28 cellular contexts compared by ENCODE assay signal in the genomic region with DNA sequence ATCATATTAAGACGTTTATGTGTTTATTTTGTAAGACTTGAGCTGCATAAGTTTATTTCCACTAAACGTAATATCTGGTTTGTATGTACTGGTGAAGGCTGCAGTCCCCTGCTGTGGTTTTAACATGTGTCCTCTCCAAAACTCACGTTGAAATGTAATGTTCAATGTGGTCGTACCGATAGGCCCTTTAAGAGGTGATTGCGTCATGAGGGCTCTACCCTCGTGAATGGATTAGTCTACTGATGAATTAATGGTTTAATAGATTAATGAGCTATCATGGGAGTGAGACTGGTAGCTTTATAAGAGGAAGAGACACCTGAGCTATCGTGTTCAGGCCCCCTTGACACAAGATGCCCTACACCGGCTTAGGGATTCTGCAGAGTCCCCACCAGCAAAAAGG.
"Had no signal": no experiment of that assay in that cellular context is flagged by ENCODE, and none has a peak within 500 bp of the region (broad histone marks: within the 10 kb centered on the region; RNA-seq: fewer than 3 reads in every experiment).

No MANE protein-coding gene starts in this region.

- H3K27me3 ChIP-seq: neural progenitor cell, ovary, spleen, suprapubic skin, testis, tibial artery, transverse colon, upper lobe of right lung, uterus had no signal

- H3K27ac ChIP-seq: neural progenitor cell, ovary, parathyroid adenoma, psoas muscle, spleen, suprapubic skin, testis, tibial artery, transverse colon, upper lobe of right lung, uterus had no signal

- H3K4me1 ChIP-seq: psoas muscle, spleen, testis, upper lobe of right lung, uterus had no signal

- H3K9ac ChIP-seq: neural progenitor cell, parathyroid adenoma had no signal

- H3K9me3 ChIP-seq: ovary, psoas muscle, suprapubic skin, testis, tibial artery, transverse colon, upper lobe of right lung, uterus had no signal

- ATAC-seq: natural killer cell; psoas muscle; right cardiac atrium; sciatic nerve; stimulated activated memory B cell treated with anti-CD40 and anti-IgM and Interleukin-4, amounts not matched to agents 10 μg/mL and 1 μg/mL and 100 μg/mL, for 72 hours; stimulated activated naive CD8-positive, alpha-beta T cell treated with anti-CD3 and anti-CD28 coated beads, Interleukin-15, amount 100 ng/mL, for 72 hours; stimulated activated naive CD8-positive, alpha-beta T cell treated with anti-CD3 and anti-CD28 coated beads, Interleukin-15, Interleukin-2, amounts not matched to agents 100 U/mL and 50 U/mL, for 24 hours; upper lobe of right lung had no signal

- H3K36me3 ChIP-seq: ovary, uterus had no signal

- H3K4me2 ChIP-seq: neural progenitor cell, smooth muscle cell had no signal

- DNase-seq: natural killer cell; occipital lobe; ovary; posterior cingulate gyrus; psoas muscle; right cardiac atrium; spleen; stimulated activated CD4-positive, alpha-beta T cell treated with anti-CD3 and anti-CD28 coated beads, Interleukin-12 subunit alpha, Interleukin-12 subunit beta, amount 100 ng/mL, for 4 hours; stimulated activated CD4-positive, alpha-beta T cell treated with anti-CD3 and anti-CD28 coated beads, Interleukin-1b, Interleukin-23, amount 100 ng/mL, for 48 hours; stimulated activated CD4-positive, alpha-beta T cell treated with anti-CD3 and anti-CD28 coated beads, Interleukin-4, amount 100 ng/mL, for 1 hour; stimulated activated CD4-positive, alpha-beta T cell treated with anti-CD3 and anti-CD28 coated beads, Interleukin-4, amount 100 ng/mL, for 4 hours; stimulated activated CD8-positive, alpha-beta memory T cell treated with anti-CD3 and anti-CD28 coated beads, Interleukin-4, amount 100 ng/mL, for 48 hours; stimulated activated naive CD4-positive, alpha-beta T cell; stimulated activated naive CD8-positive, alpha-beta T cell treated with anti-CD3 and anti-CD28 coated beads, Interleukin-15, amount 100 ng/mL, for 72 hours; stimulated activated naive CD8-positive, alpha-beta T cell treated with anti-CD3 and anti-CD28 coated beads, Interleukin-15, Interleukin-2, amounts not matched to agents 100 U/mL and 50 U/mL, for 24 hours; substantia nigra; testis; tibial artery; transverse colon; upper lobe of right lung; uterus had no signal

- H2AFZ ChIP-seq: neural progenitor cell, parathyroid adenoma had no signal

- H3K4me3 ChIP-seq: neural progenitor cell, ovary, psoas muscle, skin epidermis, smooth muscle cell, spleen, suprapubic skin, testis, tibial artery, transverse colon, upper lobe of right lung, uterus had no signal
